ENCODE assay signal across 19 cellular contexts in genomic region chr7:34162676-34163075, GRCh38.
"Had no signal": no experiment of that assay in that cellular context is flagged by ENCODE, and none has a peak within 500 bp of the region (broad histone marks: within the 10 kb centered on the region; RNA-seq: fewer than 3 reads in every experiment).

No MANE protein-coding gene starts in this region.

- H3K27ac Mint-ChIP-seq: activated CD4-positive, alpha-beta T cell treated with anti-CD3 and anti-CD28 coated beads, Interleukin-2, amount 10 ng/mL, durations not matched to agents 24 days and 14 days; activated CD8-positive, alpha-beta T cell treated with anti-CD3 and anti-CD28 coated beads for 36 hours; activated naive CD8-positive, alpha-beta T cell treated with anti-CD3 and anti-CD28 coated beads, Interleukin-2, amount 10 ng/mL, durations not matched to agents 7 days and 5 days; activated T-helper 17 cell treated with anti-CD3 and anti-CD28 coated beads, Interleukin-2, amount 50 U/mL, for 72 hours; naive B cell; stimulated activated effector memory CD8-positive, alpha-beta T cell treated with anti-CD3 and anti-CD28 coated beads, Interleukin-12 subunit alpha, Interleukin-12 subunit beta, amount 100 ng/mL, for 72 hours; type B pancreatic cell had no signal

- ATAC-seq: activated CD8-positive, alpha-beta T cell treated with anti-CD3 and anti-CD28 coated beads for 36 hours; activated T-helper 17 cell treated with anti-CD3 and anti-CD28 coated beads, Interleukin-2, amount 50 U/mL, for 72 hours; foreskin keratinocyte; left cardiac atrium; mucosa of descending colon; sciatic nerve; stimulated activated effector memory CD8-positive, alpha-beta T cell treated with anti-CD3 and anti-CD28 coated beads, Interleukin-12 subunit alpha, Interleukin-12 subunit beta, amount 100 ng/mL, for 72 hours had no signal

- H3K9me3 Mint-ChIP-seq: activated CD4-positive, alpha-beta T cell treated with anti-CD3 and anti-CD28 coated beads, Interleukin-2, amount 10 ng/mL, durations not matched to agents 24 days and 14 days; type B pancreatic cell had no signal

- H3K36me3 Mint-ChIP-seq: activated naive CD8-positive, alpha-beta T cell treated with anti-CD3 and anti-CD28 coated beads, Interleukin-2, amount 10 ng/mL, durations not matched to agents 7 days and 5 days; naive B cell; stimulated activated effector memory CD8-positive, alpha-beta T cell treated with anti-CD3 and anti-CD28 coated beads, Interleukin-12 subunit alpha, Interleukin-12 subunit beta, amount 100 ng/mL, for 72 hours; type B pancreatic cell had no signal

- DNase-seq: activated CD4-positive, alpha-beta T cell treated with anti-CD3 and anti-CD28 coated beads, Interleukin-2, amount 10 ng/mL, durations not matched to agents 24 days and 14 days; activated CD8-positive, alpha-beta T cell treated with anti-CD3 and anti-CD28 coated beads for 36 hours; activated naive CD4-positive, alpha-beta T cell; activated naive CD8-positive, alpha-beta T cell treated with anti-CD3 and anti-CD28 coated beads, Interleukin-2, amount 10 ng/mL, durations not matched to agents 7 days and 5 days; activated T-cell treated with anti-CD3 and anti-CD28 coated beads, Interleukin-2, amount 50 U/mL, for 1 hour; brain microvascular endothelial cell; colonic mucosa; foreskin keratinocyte; left cardiac atrium; mesenchymal stem cell; mucosa of descending colon; naive B cell; stimulated activated CD4-positive, alpha-beta T cell treated with anti-CD3 and anti-CD28 coated beads, Interleukin-4, amount 100 ng/mL, for 1 hour; T1000; testis had no signal
